In genomic region chr2:233990261-233990798, GRCh38 we compare ENCODE assay signal across 9 cellular contexts.
DNase-seq lines count a peak whose midpoint lies in the region; ATAC-seq and TF ChIP-seq lines count a peak whose summit lies in the region.
"Had no signal": no experiment of that assay in that cellular context is flagged by ENCODE, and none has a peak within 500 bp of the region (broad histone marks: within the 10 kb centered on the region; RNA-seq: fewer than 3 reads in every experiment).

No MANE protein-coding gene starts in this region.

- peak overlapping the region; percentile 21; the same call in 1 of the 2 replicates for H3K4me3 ChIP-seq in MM.1S (ENCODE audit: low read length)
- H3K4me3 ChIP-seq: skin epidermis had no signal

- peak; percentile 65 for ATAC-seq in GM21381 (IDR thresholded peaks at IDR 0.05; ENCODE audit: unreplicated experiment)

- H3K27ac Mint-ChIP-seq in activated naive CD4-positive, alpha-beta T cell treated with anti-CD3 and anti-CD28 coated beads, Interleukin-2, amount 10 ng/mL, durations not matched to agents 7 days and 5 days = peak overlapping the region; percentile 76

- peak overlapping the region; percentile 46 for H3K4me2 ChIP-seq in MM.1S (ENCODE audit: low read depth, low read length)

- H3K9me3 Mint-ChIP-seq in activated naive CD4-positive, alpha-beta T cell treated with anti-CD3 and anti-CD28 coated beads, Interleukin-2, amount 10 ng/mL, durations not matched to agents 7 days and 5 days = peaks cover 4% of the 10 kb centered on the region

- H3K27me3 Mint-ChIP-seq in activated naive CD4-positive, alpha-beta T cell treated with anti-CD3 and anti-CD28 coated beads, Interleukin-2, amount 10 ng/mL, durations not matched to agents 7 days and 5 days = peaks cover 11% of the 10 kb centered on the region

- CTCF ChIA-PET in activated naive CD4-positive, alpha-beta T cell treated with anti-CD3 and anti-CD28 coated beads, Interleukin-2, amount 10 ng/mL, durations not matched to agents 7 days and 5 days (lab: Charles Lee) = interaction anchor here (0.9 to 1.9 kb wide), 5 partner anchors 36 to 555 kb away, joined by 3 to 8 read pairs (median 3); no protein-coding TSS in a partner anchor

- peak overlapping the region; percentile 13; the same call in 1 of the 2 replicates for H3K9ac ChIP-seq in MM.1S (ENCODE audit: low read length)

- no peak overlapping the region for H3K4me3 Mint-ChIP-seq in activated naive CD4-positive, alpha-beta T cell treated with anti-CD3 and anti-CD28 coated beads, Interleukin-2, amount 10 ng/mL, durations not matched to agents 7 days and 5 days

- peaks cover 46% of the 10 kb centered on the region for H3K4me1 Mint-ChIP-seq in activated naive CD4-positive, alpha-beta T cell treated with anti-CD3 and anti-CD28 coated beads, Interleukin-2, amount 10 ng/mL, durations not matched to agents 7 days and 5 days

- H4K20me1 ChIP-seq in MM.1S (ENCODE audit: insufficient read depth, low read length) = no peaks in the 10 kb centered on the region

- peaks cover 13% of the 10 kb centered on the region for H3K36me3 Mint-ChIP-seq in activated naive CD4-positive, alpha-beta T cell treated with anti-CD3 and anti-CD28 coated beads, Interleukin-2, amount 10 ng/mL, durations not matched to agents 7 days and 5 days

- no peaks in the 10 kb centered on the region for H3K79me2 ChIP-seq in MM.1S (ENCODE audit: low read length)

- H3F3A ChIP-seq in MM.1S (ENCODE audit: insufficient read depth, low read length) = peaks cover 10% of the 10 kb centered on the region

- DNase-seq in MM.1S (peak; percentile 84), NOMO-1 treated with DMSO at 0.1 percent for 48 hours (lab: John Stamatoyannopoulos, UW; ENCODE audit: unreplicated experiment) (no peak), DMS153 treated with DMSO at 0.1 percent for 48 hours (lab: John Stamatoyannopoulos, UW; ENCODE audit: unreplicated experiment) (no peak), GOT3 (lab: John Stamatoyannopoulos, UW) (no peak), NCI-H1694 (lab: John Stamatoyannopoulos, UW) (no peak)
- peak; percentile 87 for DNase-seq in activated naive CD4-positive, alpha-beta T cell treated with anti-CD3 and anti-CD28 coated beads, Interleukin-2, amount 10 ng/mL, durations not matched to agents 7 days and 5 days
- peak; percentile 17 to 33 for DNase-seq in stimulated activated CD8-positive, alpha-beta memory T cell treated with anti-CD3 and anti-CD28 coated beads, Interleukin-4, amount 100 ng/mL, for 1 hour (ENCODE audit: low read depth in 2 of 2, low spot score in 1 of 2)

- no peaks in the 10 kb centered on the region for H3K27me3 ChIP-seq in MM.1S (replicated peaks; ENCODE audit: insufficient read depth, low read length)

- no peak overlapping the region for H2AFZ ChIP-seq in MM.1S (ENCODE audit: low read length)

- H3K36me3 ChIP-seq in MM.1S (replicated peaks; ENCODE audit: insufficient read depth, low read length) = no peaks in the 10 kb centered on the region

- TF ChIP-seq CTCF in MM.1S (IDR thresholded peaks at IDR 0.05; ENCODE audit: low read length) = no peak

- H3K4me1 ChIP-seq in MM.1S (ENCODE audit: low read length) = peaks cover 37% of the 10 kb centered on the region

- peak overlapping the region; percentile 62; the same call in 1 of the 2 replicates for H3K27ac ChIP-seq in MM.1S (ENCODE audit: low read length)

- H3K9me3 ChIP-seq in MM.1S (replicated peaks; ENCODE audit: insufficient read depth, low read length) = no peaks in the 10 kb centered on the region

- H3K9me2 ChIP-seq in MM.1S (replicated peaks; ENCODE audit: insufficient read depth, low read length) = no peaks in the 10 kb centered on the region

Comparison
In these comparisons a context has a peak if more than half of its experiments do, and no peak if none do; other contexts are left out.
1. DNase-seq: peak in MM.1S (single experiment), activated naive CD4-positive, alpha-beta T cell treated with anti-CD3 and anti-CD28 coated beads, Interleukin-2, amount 10 ng/mL, durations not matched to agents 7 days and 5 days (single experiment) and stimulated activated CD8-positive, alpha-beta memory T cell treated with anti-CD3 and anti-CD28 coated beads, Interleukin-4, amount 100 ng/mL, for 1 hour (2 of 2); none in NOMO-1 treated with DMSO at 0.1 percent for 48 hours (single experiment), DMS153 treated with DMSO at 0.1 percent for 48 hours (single experiment), GOT3 (single experiment) and NCI-H1694 (single experiment).